In genomic region chr2:64698668-64699444, GRCh38 we compare ENCODE assay signal across 8 cellular contexts. TPM values are rescaled to one million over a fixed set of nuclear protein-coding genes. Genes with fewer than 3 reads are reported as not detected.
DNase-seq lines count a peak whose midpoint lies in the region; ATAC-seq and TF ChIP-seq lines count a peak whose summit lies in the region.

No MANE protein-coding gene starts in this region.

- no peak overlapping the region for H4K91ac ChIP-seq in mesenchymal stem cell (ENCODE audit: low read length)

- H3K4me1 ChIP-seq in mesenchymal stem cell (ENCODE audit: control insufficient read depth, insufficient read depth, low read depth, low read length) = peaks cover 6% of the 10 kb centered on the region

- peak overlapping the region in 1 of 2 experiments; percentile 18 for H3K18ac ChIP-seq in mesenchymal stem cell (ENCODE audit: low read depth in 1 of 2, low read length in 2 of 2)

- peak overlapping the region; percentile 97 for H3K27ac ChIP-seq in mesenchymal stem cell (ENCODE audit: low read length, poor library complexity, severe bottlenecking)

- WGBS in mesenchymal stem cell = 84% methylated on average over 1 of the region's 4 CpGs
- WGBS in lower leg skin, 2 donors = 64 to 70% methylated on average over 4 of the region's 4 CpGs

- DNase-seq in AG04449 (ENCODE audit: low read depth, low spot score) = peak; percentile 77
- no peak for DNase-seq in activated CD4-positive, alpha-beta memory T cell treated with anti-CD3 and anti-CD28 coated beads for 36 hours
- DNase-seq in mesenchymal stem cell = peak; percentile 91
- no peak for DNase-seq in lower leg skin (ENCODE audit: low spot score in 2 of 2)
- DNase-seq in NCI-H446 (lab: John Stamatoyannopoulos, UW) = no peak
- no peak for DNase-seq in GM19238 (ENCODE audit: insufficient read length, low spot score)

- H3K4ac ChIP-seq in mesenchymal stem cell (ENCODE audit: low read depth in 1 of 2, low read length in 2 of 2) = peak overlapping the region in 1 of 2 experiments; percentile 73

- H3K4me3 ChIP-seq in AG04449 (ENCODE audit: low read depth, low read length) (no peak overlapping the region), mesenchymal stem cell (ENCODE audit: insufficient read depth in 1 of 2, low read depth in 1 of 2, low read length in 2 of 2) (peak overlapping the region in 1 of 2 experiments; percentile 21), lower leg skin (ENCODE audit: low read depth, poor library complexity, severe bottlenecking) (no peak overlapping the region)

- H3K36me3 ChIP-seq in mesenchymal stem cell (ENCODE audit: control insufficient read depth in 1 of 2, insufficient read depth in 2 of 2, low read depth in 1 of 2, low read length in 2 of 2) = peaks cover 0 to 8% of the 10 kb centered on the region in 2 experiments

- no peak overlapping the region for H2BK15ac ChIP-seq in mesenchymal stem cell (ENCODE audit: low read depth, poor library complexity, severe bottlenecking)

- H3K9me3 ChIP-seq in mesenchymal stem cell (ENCODE audit: control insufficient read depth, low read length) = no peaks in the 10 kb centered on the region

- peak overlapping the region in 1 of 2 experiments; percentile 15 for H2BK12ac ChIP-seq in mesenchymal stem cell (ENCODE audit: low read length in 2 of 2)

- no peaks in the 10 kb centered on the region for H3K9me3 Mint-ChIP-seq in activated CD4-positive, alpha-beta memory T cell treated with anti-CD3 and anti-CD28 coated beads for 36 hours

- TF ChIP-seq POLR2A in lower leg skin (IDR thresholded peaks at IDR 0.05) = no peak

- H3K79me1 ChIP-seq in mesenchymal stem cell (replicated peaks; ENCODE audit: low read length, poor library complexity, severe bottlenecking) = peaks cover 10% of the 10 kb centered on the region

- peak overlapping the region; percentile 52 for H2AK5ac ChIP-seq in mesenchymal stem cell (ENCODE audit: low read length, severe bottlenecking)

- H3K27me3 ChIP-seq in mesenchymal stem cell (ENCODE audit: control insufficient read depth in 1 of 2, insufficient read depth in 1 of 2, low read length in 2 of 2) = no peaks in the 10 kb centered on the region

- no peak for TF ChIP-seq CTCF in AG04449 (IDR thresholded peaks at IDR 0.05; ENCODE audit: insufficient read depth, low read length, missing control alignments)
- no peak for TF ChIP-seq CTCF in lower leg skin (IDR thresholded peaks at IDR 0.05)

- peak overlapping the region; percentile 72 for H3K27ac Mint-ChIP-seq in activated CD4-positive, alpha-beta memory T cell treated with anti-CD3 and anti-CD28 coated beads for 36 hours

- POLR2A ChIA-PET in AG04449 (lab: Yijun Ruan, JAX) = interaction anchor here (0.9 to 1.0 kb wide), 2 partner anchors 45 to 52 kb away, joined by 4 read pairs; partner anchors contain the start of gene SERTAD2
- POLR2A ChIA-PET in activated CD4-positive, alpha-beta memory T cell treated with anti-CD3 and anti-CD28 coated beads for 36 hours (lab: Charles Lee) = interaction anchor here (1.5 kb wide), 1 partner anchor 46 kb away, joined by 6 read pairs; no protein-coding TSS in a partner anchor

- intact Hi-C loops in activated CD4-positive, alpha-beta memory T cell treated with anti-CD3 and anti-CD28 coated beads for 36 hours (cut with micrococcal nuclease) = loop anchor here (1.0 to 2.0 kb wide), 7 partner anchors 38 to 175 kb away; partner anchors contain the start of gene AFTPH
- intact Hi-C loops in lower leg skin (cut with DNase I; ENCODE audit: low total_unique reads) = no loop called here

- H3K36me3 Mint-ChIP-seq in activated CD4-positive, alpha-beta memory T cell treated with anti-CD3 and anti-CD28 coated beads for 36 hours = no peaks in the 10 kb centered on the region

- H3K4me2 ChIP-seq in mesenchymal stem cell (ENCODE audit: low read length, poor library complexity, severe bottlenecking) = no peak overlapping the region

- no peak overlapping the region for H2AFZ ChIP-seq in mesenchymal stem cell (ENCODE audit: low read depth, low read length)

- peak overlapping the region; percentile 48 for H3K9ac ChIP-seq in mesenchymal stem cell (ENCODE audit: low read length)

- H3K23ac ChIP-seq in mesenchymal stem cell (ENCODE audit: low read length in 2 of 2) = no peak overlapping the region

- H3K4me3 Mint-ChIP-seq in activated CD4-positive, alpha-beta memory T cell treated with anti-CD3 and anti-CD28 coated beads for 36 hours = peak overlapping the region; percentile 47

- peaks cover 41% of the 10 kb centered on the region for H3K4me1 Mint-ChIP-seq in activated CD4-positive, alpha-beta memory T cell treated with anti-CD3 and anti-CD28 coated beads for 36 hours (ENCODE audit: low read depth)

- no peak overlapping the region for H2BK120ac ChIP-seq in mesenchymal stem cell (ENCODE audit: low read depth, low read length)

- no peak overlapping the region for H3K14ac ChIP-seq in mesenchymal stem cell (ENCODE audit: low read length in 2 of 2)

- peak; percentile 87 for ATAC-seq in GM18868 (IDR thresholded peaks at IDR 0.05; ENCODE audit: unreplicated experiment)
- ATAC-seq in HG03045 (IDR thresholded peaks at IDR 0.05; ENCODE audit: unreplicated experiment) = peak; percentile 84

- H3K27me3 Mint-ChIP-seq in activated CD4-positive, alpha-beta memory T cell treated with anti-CD3 and anti-CD28 coated beads for 36 hours = no peaks in the 10 kb centered on the region

- no peak overlapping the region for H4K8ac ChIP-seq in mesenchymal stem cell (ENCODE audit: low read length)

- H2BK5ac ChIP-seq in mesenchymal stem cell (ENCODE audit: low read depth, low read length, poor library complexity, severe bottlenecking) = peak overlapping the region; percentile 97

- CTCF ChIA-PET in AG04449 (lab: Yijun Ruan, JAX) = no interaction called here
- CTCF ChIA-PET in activated CD4-positive, alpha-beta memory T cell treated with anti-CD3 and anti-CD28 coated beads for 36 hours (lab: Charles Lee) = interaction anchor here (1.0 to 1.6 kb wide), 3 partner anchors 45 to 133 kb away, joined by 3 to 7 read pairs (median 5); partner anchors contain the start of gene SERTAD2

RNA-seq across cellular contexts. Expression of gene SERTAD2, which starts 45.1 kb away (rescaled TPM):
- 10 to 100 TPM; 11.3 to 11.4 TPM for total RNA-seq in activated CD4-positive, alpha-beta memory T cell treated with anti-CD3 and anti-CD28 coated beads for 36 hours
- polyA plus RNA-seq in mesenchymal stem cell (2013, experiment 1 of 2) = 18.5 TPM
- 16.0 TPM for polyA plus RNA-seq in mesenchymal stem cell (2013, experiment 2 of 2)
- 10 to 100 TPM; 27.7 to 31.8 (median 30.7) TPM for total RNA-seq in lower leg skin

Comparison
In these comparisons a context has a peak if more than half of its experiments do, and no peak if none do; other contexts are left out.
1. DNase-seq: peak in AG04449 (single experiment) and mesenchymal stem cell (single experiment); none in activated CD4-positive, alpha-beta memory T cell treated with anti-CD3 and anti-CD28 coated beads for 36 hours (single experiment), lower leg skin (0 of 2), NCI-H446 (0 of 2) and GM19238 (single experiment).